In the genomic region with DNA sequence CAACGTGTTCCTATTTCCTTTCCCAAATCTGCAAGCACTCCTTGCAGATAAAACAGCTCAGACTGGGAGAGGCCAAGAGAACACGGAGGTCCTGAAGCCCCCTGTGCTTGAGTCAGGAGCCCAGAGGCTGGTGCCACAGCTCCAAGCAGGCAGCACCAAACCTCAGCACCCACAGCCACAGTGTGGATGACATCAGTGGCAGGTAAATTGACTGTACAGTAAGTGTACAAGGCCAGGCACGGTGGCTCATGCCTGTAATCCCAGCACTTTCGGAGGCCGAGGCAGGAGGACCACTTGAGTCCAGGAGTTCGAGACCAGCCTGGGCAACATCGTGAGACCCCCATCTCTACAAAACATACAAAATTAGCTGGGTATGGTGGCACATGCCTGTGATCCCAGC, we compare ENCODE assay signal across 2 cellular contexts.
TF ChIP-seq lines count a peak whose summit lies in the region.

No MANE protein-coding gene starts in this region.

TF ChIP-seq in IMR-90, 13 proteins besides CTCF, POLR2A, EP300 and RAD21:
- TF ChIP-seq BHLHE40 (IDR thresholded peaks at IDR 0.05; ENCODE audit: low read depth, low read length), result no peak
- no peak for TF ChIP-seq CHD1 (IDR thresholded peaks at IDR 0.05; ENCODE audit: low read depth, low read length)
- no peak for TF ChIP-seq RFX5 (IDR thresholded peaks at IDR 0.05; ENCODE audit: low read depth, low read length)
- TF ChIP-seq MAZ (IDR thresholded peaks at IDR 0.05; ENCODE audit: borderline replicate concordance, low read depth, low read length), result no peak
- TF ChIP-seq FOS (IDR thresholded peaks at IDR 0.05; ENCODE audit: low read depth, low read length), result no peak
- no peak for TF ChIP-seq RCOR1 (IDR thresholded peaks at IDR 0.05; ENCODE audit: insufficient replicate concordance, low read length)
- TF ChIP-seq, protein P1, sequence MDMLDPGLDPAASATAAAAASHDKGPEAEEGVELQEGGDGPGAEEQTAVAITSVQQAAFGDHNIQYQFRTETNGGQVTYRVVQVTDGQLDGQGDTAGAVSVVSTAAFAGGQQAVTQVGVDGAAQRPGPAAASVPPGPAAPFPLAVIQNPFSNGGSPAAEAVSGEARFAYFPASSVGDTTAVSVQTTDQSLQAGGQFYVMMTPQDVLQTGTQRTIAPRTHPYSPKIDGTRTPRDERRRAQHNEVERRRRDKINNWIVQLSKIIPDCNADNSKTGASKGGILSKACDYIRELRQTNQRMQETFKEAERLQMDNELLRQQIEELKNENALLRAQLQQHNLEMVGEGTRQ (IDR thresholded peaks at IDR 0.05; ENCODE audit: low read depth, low read length), result no peak
- no peak for TF ChIP-seq MXI1 (IDR thresholded peaks at IDR 0.05; ENCODE audit: borderline replicate concordance, low read depth, low read length)
- TF ChIP-seq NFE2L2 (IDR thresholded peaks at IDR 0.05; ENCODE audit: low read depth, low read length), result no peak
- TF ChIP-seq, protein P2, sequence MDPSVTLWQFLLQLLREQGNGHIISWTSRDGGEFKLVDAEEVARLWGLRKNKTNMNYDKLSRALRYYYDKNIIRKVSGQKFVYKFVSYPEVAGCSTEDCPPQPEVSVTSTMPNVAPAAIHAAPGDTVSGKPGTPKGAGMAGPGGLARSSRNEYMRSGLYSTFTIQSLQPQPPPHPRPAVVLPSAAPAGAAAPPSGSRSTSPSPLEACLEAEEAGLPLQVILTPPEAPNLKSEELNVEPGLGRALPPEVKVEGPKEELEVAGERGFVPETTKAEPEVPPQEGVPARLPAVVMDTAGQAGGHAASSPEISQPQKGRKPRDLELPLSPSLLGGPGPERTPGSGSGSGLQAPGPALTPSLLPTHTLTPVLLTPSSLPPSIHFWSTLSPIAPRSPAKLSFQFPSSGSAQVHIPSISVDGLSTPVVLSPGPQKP (IDR thresholded peaks at IDR 0.05; ENCODE audit: borderline replicate concordance, low read depth, low read length), result no peak
- TF ChIP-seq CEBPB (IDR thresholded peaks at IDR 0.05; ENCODE audit: low read depth, low read length), result no peak
- TF ChIP-seq SMC3 (IDR thresholded peaks at IDR 0.05; ENCODE audit: low read depth, low read length), result no peak
- TF ChIP-seq MAFK (IDR thresholded peaks at IDR 0.05; ENCODE audit: low read depth, low read length), result no peak
TF ChIP-seq in IMR-90: peak in this region for 0.

TF ChIP-seq in K562, 482 proteins besides CTCF, POLR2A, EP300 and RAD21:
- TF ChIP-seq ZNF143 (CRISPR knock-in tag; IDR thresholded peaks at IDR 0.05), result no peak
- TF ChIP-seq, protein P3, sequence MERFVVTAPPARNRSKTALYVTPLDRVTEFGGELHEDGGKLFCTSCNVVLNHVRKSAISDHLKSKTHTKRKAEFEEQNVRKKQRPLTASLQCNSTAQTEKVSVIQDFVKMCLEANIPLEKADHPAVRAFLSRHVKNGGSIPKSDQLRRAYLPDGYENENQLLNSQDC (CRISPR knock-in tag; IDR thresholded peaks at IDR 0.05), result no peak
- TF ChIP-seq, protein P4, sequence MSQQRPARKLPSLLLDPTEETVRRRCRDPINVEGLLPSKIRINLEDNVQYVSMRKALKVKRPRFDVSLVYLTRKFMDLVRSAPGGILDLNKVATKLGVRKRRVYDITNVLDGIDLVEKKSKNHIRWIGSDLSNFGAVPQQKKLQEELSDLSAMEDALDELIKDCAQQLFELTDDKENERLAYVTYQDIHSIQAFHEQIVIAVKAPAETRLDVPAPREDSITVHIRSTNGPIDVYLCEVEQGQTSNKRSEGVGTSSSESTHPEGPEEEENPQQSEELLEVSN (IDR thresholded peaks at IDR 0.05; ENCODE audit: borderline replicate concordance in 1 of 2, extremely low read depth in 1 of 2, insufficient read depth in 1 of 2, insufficient read length in 1 of 2, low read depth in 1 of 2, low read length in 1 of 2, poor library complexity in 1 of 2, severe bottlenecking in 1 of 2), result no peak
- no peak for TF ChIP-seq MTA3 (IDR thresholded peaks at IDR 0.05; ENCODE audit: borderline replicate concordance)
